Comparison of ENCODE assay signal across 8 cellular contexts in genomic region chr4:102619776-102620631, GRCh38.
DNase-seq lines count a peak whose midpoint lies in the region; ATAC-seq and TF ChIP-seq lines count a peak whose summit lies in the region.
"Not testable (repeated sequence)": the region's sequence is repeated elsewhere in the genome, so short reads cannot be mapped to it uniquely, and the experiment has no call there.

No MANE protein-coding gene starts in this region.

- POLR2A ChIA-PET in activated CD8-positive, alpha-beta T cell treated with anti-CD3 and anti-CD28 coated beads, Interleukin-2, amount 10 ng/mL, durations not matched to agents 7 days and 5 days (lab: Charles Lee): interaction anchor here (0.7 to 1.0 kb wide), 3 partner anchors 13 to 399 kb away, joined by 3 to 4 read pairs (median 3); partner anchors contain the start of gene UBE2D3

- ATAC-seq in HG02642 (IDR thresholded peaks at IDR 0.05; ENCODE audit: poor library complexity, unreplicated experiment) (peak; percentile 20), omental fat pad (ENCODE audit: low FRiP score) (peak; percentile 37)
- ATAC-seq in activated CD8-positive, alpha-beta T cell treated with anti-CD3 and anti-CD28 coated beads, Interleukin-2, amount 10 ng/mL, durations not matched to agents 7 days and 5 days: peak; percentile 21

- not testable (repeated sequence) for H3K9me3 ChIP-seq in transverse colon

- H3K4me3 Mint-ChIP-seq in activated CD8-positive, alpha-beta T cell treated with anti-CD3 and anti-CD28 coated beads, Interleukin-2, amount 10 ng/mL, durations not matched to agents 7 days and 5 days; immature natural killer cell: not testable (repeated sequence)
- H3K4me3 Mint-ChIP-seq in chondrocyte (ENCODE audit: unreplicated experiment): peak overlapping the region; percentile 2

- CTCF ChIA-PET in activated CD8-positive, alpha-beta T cell treated with anti-CD3 and anti-CD28 coated beads, Interleukin-2, amount 10 ng/mL, durations not matched to agents 7 days and 5 days (lab: Charles Lee): interaction anchor here (0.6 to 2.6 kb wide), 17 partner anchors 9 to 480 kb away, joined by 3 to 22 read pairs (median 5); partner anchors contain the start of genes BDH2 and NFKB1

- H3K27ac Mint-ChIP-seq in activated CD8-positive, alpha-beta T cell treated with anti-CD3 and anti-CD28 coated beads, Interleukin-2, amount 10 ng/mL, durations not matched to agents 7 days and 5 days: peak overlapping the region; percentile 44
- H3K27ac Mint-ChIP-seq in chondrocyte (ENCODE audit: unreplicated experiment): peak overlapping the region; percentile 88
- peak overlapping the region in 4 of 6 donors; percentile 13 to 72 (median 38) for H3K27ac Mint-ChIP-seq in immature natural killer cell

- H3K27me3 ChIP-seq in transverse colon: not testable (repeated sequence)

- 65 to 71% methylated on average over 1 to 4 of the region's 4 CpGs for WGBS in transverse colon (ENCODE audit: low coverage in 1 of 2), 2 donors

- H3K36me3 ChIP-seq in transverse colon: peaks cover 0 to 16% (median 0%) of the 10 kb centered on the region in 4 donors

- not testable (repeated sequence) for H3K4me3 ChIP-seq in NB4 (ENCODE audit: low read depth, low read length); transverse colon

- in situ Hi-C loops in transverse colon (cut with MboI; ENCODE audit: low pct_ligation_motif_present in 1 of 4, low pct_unique_long_range_greater_than_20kb in 1 of 4, low sequenced_read_pairs in 3 of 4): loop anchor here (5.0 to 25.0 kb wide), 6 partner anchors 175 to 465 kb away; partner anchors contain the start of genes SLC39A8 (in 1 of the 4) and SLC9B1 (in 1 of the 4)

- not testable (repeated sequence) for TF ChIP-seq POLR2A in NB4 (IDR thresholded peaks at IDR 0.05; ENCODE audit: extremely low read depth, insufficient read length); transverse colon (IDR thresholded peaks at IDR 0.05)

- H3K4me1 ChIP-seq in transverse colon: peaks cover 0 to 14% (median 5%) of the 10 kb centered on the region in 4 donors

- not testable (repeated sequence) for TF ChIP-seq CTCF in NB4 (IDR thresholded peaks at IDR 0.05; ENCODE audit: low read depth, low read length); chondrocyte (IDR thresholded peaks at IDR 0.05); omental fat pad (IDR thresholded peaks at IDR 0.05); transverse colon (IDR thresholded peaks at IDR 0.05)

- peak; percentile 24 for DNase-seq in GM03348 (ENCODE audit: low spot score)
- peak; percentile 8 for DNase-seq in NB4 (ENCODE audit: low read depth)
- not testable (repeated sequence) for DNase-seq in activated CD8-positive, alpha-beta T cell treated with anti-CD3 and anti-CD28 coated beads, Interleukin-2, amount 10 ng/mL, durations not matched to agents 7 days and 5 days; chondrocyte (ENCODE audit: low spot score); immature natural killer cell; omental fat pad (ENCODE audit: low spot score); transverse colon

- TF ChIP-seq EP300 in transverse colon (IDR thresholded peaks at IDR 0.05; ENCODE audit: low read depth): not testable (repeated sequence)

- H3K4me1 Mint-ChIP-seq in activated CD8-positive, alpha-beta T cell treated with anti-CD3 and anti-CD28 coated beads, Interleukin-2, amount 10 ng/mL, durations not matched to agents 7 days and 5 days (ENCODE audit: low read depth): peaks cover 67% of the 10 kb centered on the region
- H3K4me1 Mint-ChIP-seq in chondrocyte (ENCODE audit: low read depth): peaks cover 31% of the 10 kb centered on the region
- not testable (repeated sequence) for H3K4me1 Mint-ChIP-seq in immature natural killer cell

- intact Hi-C loops in transverse colon (cut with DNase I; ENCODE audit: low total_unique reads): loop anchor here (10.0 kb wide), 3 partner anchors 175 to 475 kb away; partner anchors contain the start of gene BDH2

- not testable (repeated sequence) for H3K9me3 Mint-ChIP-seq in activated CD8-positive, alpha-beta T cell treated with anti-CD3 and anti-CD28 coated beads, Interleukin-2, amount 10 ng/mL, durations not matched to agents 7 days and 5 days (ENCODE audit: insufficient read depth); chondrocyte (ENCODE audit: low read depth); immature natural killer cell

- peak overlapping the region; percentile 53 to 75 (median 72) for H3K27ac ChIP-seq in transverse colon

- not testable (repeated sequence) for H3K27me3 Mint-ChIP-seq in activated CD8-positive, alpha-beta T cell treated with anti-CD3 and anti-CD28 coated beads, Interleukin-2, amount 10 ng/mL, durations not matched to agents 7 days and 5 days (ENCODE audit: low read depth); chondrocyte (ENCODE audit: low read depth); immature natural killer cell (ENCODE audit: low read depth in 3 of 3)

- peaks cover 32% of the 10 kb centered on the region for H3K36me3 Mint-ChIP-seq in activated CD8-positive, alpha-beta T cell treated with anti-CD3 and anti-CD28 coated beads, Interleukin-2, amount 10 ng/mL, durations not matched to agents 7 days and 5 days (ENCODE audit: low read depth)
- not testable (repeated sequence) for H3K36me3 Mint-ChIP-seq in chondrocyte (ENCODE audit: low read depth)
- H3K36me3 Mint-ChIP-seq in immature natural killer cell: peaks cover 7 to 12% (median 9%) of the 10 kb centered on the region in 3 donors

Comparison
In these comparisons a context has a peak if more than half of its experiments do, and no peak if none do; other contexts are left out.
1. H3K27ac Mint-ChIP-seq: peak in every context shown above with its lines; median percentile 88 in chondrocyte; 44 in activated CD8-positive, alpha-beta T cell treated with anti-CD3 and anti-CD28 coated beads, Interleukin-2, amount 10 ng/mL, durations not matched to agents 7 days and 5 days; 38 in immature natural killer cell.